15 cellular contexts compared by ENCODE assay signal in the genomic region with DNA sequence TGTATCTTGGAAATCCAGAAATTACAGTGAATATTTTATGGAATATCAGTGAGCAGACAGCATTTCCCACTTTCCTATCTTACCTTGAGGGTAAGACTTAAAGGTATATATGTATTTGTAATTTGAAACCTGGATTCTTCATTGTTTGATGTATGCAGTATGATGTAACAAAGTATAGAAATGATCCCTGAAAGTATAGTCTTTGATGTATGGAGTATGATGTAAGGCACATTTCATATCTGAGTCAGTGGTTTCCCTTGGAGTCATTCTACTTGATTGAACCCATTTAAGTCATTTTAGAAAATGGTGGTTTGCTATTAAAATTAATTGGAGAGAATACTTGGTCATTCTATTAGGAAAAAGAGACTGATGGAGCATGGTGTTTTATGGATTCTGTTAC. TPM values are rescaled to one million over a fixed set of nuclear protein-coding genes. Genes with fewer than 3 reads are reported as not detected.
DNase-seq lines count a peak whose midpoint lies in the region; ATAC-seq and TF ChIP-seq lines count a peak whose summit lies in the region.
"Had no signal": no experiment of that assay in that cellular context is flagged by ENCODE, and none has a peak within 500 bp of the region (broad histone marks: within the 10 kb centered on the region; RNA-seq: fewer than 3 reads in every experiment).

No MANE protein-coding gene starts in this region.

- H3K27ac ChIP-seq in CD8-positive, alpha-beta T cell (ENCODE audit: low read depth, low read length), result peak overlapping the region; percentile 75
- peak overlapping the region; percentile 92 for H3K27ac ChIP-seq in naive thymus-derived CD4-positive, alpha-beta T cell (ENCODE audit: low read depth, low read length)
- no peak overlapping the region for H3K27ac ChIP-seq in breast epithelium

- peaks cover 26% of the 10 kb centered on the region for H3K36me3 Mint-ChIP-seq in CD8-positive, alpha-beta T cell
- peaks cover 10% of the 10 kb centered on the region for H3K36me3 Mint-ChIP-seq in HFFc6 (ENCODE audit: low read depth)
- peaks cover 54% of the 10 kb centered on the region for H3K36me3 Mint-ChIP-seq in activated CD8-positive, alpha-beta T cell treated with anti-CD3 and anti-CD28 coated beads for 36 hours (ENCODE audit: low read depth)
- H3K36me3 Mint-ChIP-seq in naive thymus-derived CD4-positive, alpha-beta T cell, result peaks cover 0 to 39% (median 5%) of the 10 kb centered on the region in 5 donors

- H3K4me1 Mint-ChIP-seq in CD8-positive, alpha-beta T cell (ENCODE audit: low read depth), result peaks cover 82% of the 10 kb centered on the region
- peaks cover 23% of the 10 kb centered on the region for H3K4me1 Mint-ChIP-seq in HFFc6 (ENCODE audit: low read depth)
- H3K4me1 Mint-ChIP-seq in activated CD8-positive, alpha-beta T cell treated with anti-CD3 and anti-CD28 coated beads for 36 hours (ENCODE audit: low read depth), result peaks cover 83% of the 10 kb centered on the region
- H3K4me1 Mint-ChIP-seq in naive thymus-derived CD4-positive, alpha-beta T cell, result peaks cover 43 to 90% (median 81%) of the 10 kb centered on the region in 7 donors

- H3K27ac Mint-ChIP-seq in CD8-positive, alpha-beta T cell, result peak overlapping the region; percentile 97
- peak overlapping the region; percentile 30 for H3K27ac Mint-ChIP-seq in HFFc6
- peak overlapping the region; percentile 95 for H3K27ac Mint-ChIP-seq in activated CD8-positive, alpha-beta T cell treated with anti-CD3 and anti-CD28 coated beads for 36 hours
- peak overlapping the region; percentile 80 to 97 (median 93) for H3K27ac Mint-ChIP-seq in naive thymus-derived CD4-positive, alpha-beta T cell

- peaks cover 72% of the 10 kb centered on the region for H3K4me1 ChIP-seq in CD8-positive, alpha-beta T cell (ENCODE audit: insufficient read depth, low read length)
- peaks cover 74 to 81% of the 10 kb centered on the region in 2 donors for H3K4me1 ChIP-seq in naive thymus-derived CD4-positive, alpha-beta T cell (ENCODE audit: control insufficient read depth in 2 of 2, insufficient read depth in 2 of 2, low read length in 2 of 2)
- H3K4me1 ChIP-seq in breast epithelium, result no peaks in the 10 kb centered on the region

- H3K27me3 Mint-ChIP-seq in CD8-positive, alpha-beta T cell (ENCODE audit: low read depth), result no peaks in the 10 kb centered on the region
- peaks cover 2% of the 10 kb centered on the region; the same call in 1 of the 2 replicates for H3K27me3 Mint-ChIP-seq in HFFc6 (ENCODE audit: insufficient read depth)
- H3K27me3 Mint-ChIP-seq in activated CD8-positive, alpha-beta T cell treated with anti-CD3 and anti-CD28 coated beads for 36 hours, result no peaks in the 10 kb centered on the region
- H3K27me3 Mint-ChIP-seq in naive thymus-derived CD4-positive, alpha-beta T cell, result no peaks in the 10 kb centered on the region

- H3K27me3 ChIP-seq in CD8-positive, alpha-beta T cell (ENCODE audit: insufficient read depth, low read length), result no peaks in the 10 kb centered on the region
- H3K27me3 ChIP-seq in naive thymus-derived CD4-positive, alpha-beta T cell (ENCODE audit: control insufficient read depth in 2 of 2, insufficient read depth in 2 of 2, low read length in 2 of 2), result no peaks in the 10 kb centered on the region
- H3K27me3 ChIP-seq in breast epithelium, result no peaks in the 10 kb centered on the region
- H3K27me3 ChIP-seq: heart left ventricle had no signal

- POLR2A ChIA-PET in CD8-positive, alpha-beta T cell (lab: Charles Lee), result interaction anchor here (0.6 to 3.0 kb wide), 5 partner anchors 9 to 200 kb away, joined by 3 to 16 read pairs (median 5); a partner anchor contains a TSS
- POLR2A ChIA-PET in activated CD8-positive, alpha-beta T cell treated with anti-CD3 and anti-CD28 coated beads for 36 hours (lab: Charles Lee), result interaction anchor here (1.0 to 3.3 kb wide), 4 partner anchors 10 to 34 kb away, joined by 3 to 31 read pairs (median 4); a partner anchor contains a TSS
- POLR2A ChIA-PET in naive thymus-derived CD4-positive, alpha-beta T cell (lab: Charles Lee), result interaction anchor here (0.6 to 3.8 kb wide), 7 partner anchors 10 to 201 kb away, joined by 3 to 40 read pairs (median 6); a partner anchor contains a TSS

- ATAC-seq in CD8-positive, alpha-beta T cell, result no peak
- no peak for ATAC-seq in activated CD8-positive, alpha-beta T cell treated with anti-CD3 and anti-CD28 coated beads for 36 hours
- no peak for ATAC-seq in naive thymus-derived CD4-positive, alpha-beta T cell
- no peak for ATAC-seq in HG03097 (IDR thresholded peaks at IDR 0.05; ENCODE audit: low FRiP score, unreplicated experiment)
- ATAC-seq in SK-N-SH treated with all-trans-retinoic acid at 6 μM for 48 hours, result no peak
- ATAC-seq: esophagus mucosa, heart left ventricle, left cardiac atrium had no signal

- no peak for TF ChIP-seq POLR2A in breast epithelium (IDR thresholded peaks at IDR 0.05)

- DNase-seq in CD8-positive, alpha-beta T cell, result no peak
- DNase-seq in HFFc6 (no peak), breast epithelium (ENCODE audit: low spot score in 2 of 2) (no peak)
- DNase-seq in activated CD8-positive, alpha-beta T cell treated with anti-CD3 and anti-CD28 coated beads for 36 hours, result no peak
- peak in 1 of 9 donors; percentile 22 for DNase-seq in naive thymus-derived CD4-positive, alpha-beta T cell
- DNase-seq: activated gamma-delta T cell, heart left ventricle, left cardiac atrium, NCI-H1694 treated with DMSO at 0.1 percent for 48 hours, NCI-H82, substantia nigra had no signal

- H3K36me3 ChIP-seq in CD8-positive, alpha-beta T cell (ENCODE audit: insufficient read depth, low read length), result no peaks in the 10 kb centered on the region
- no peaks in the 10 kb centered on the region for H3K36me3 ChIP-seq in naive thymus-derived CD4-positive, alpha-beta T cell (ENCODE audit: control insufficient read depth in 2 of 3, insufficient read depth in 3 of 3, low read length in 3 of 3)
- no peaks in the 10 kb centered on the region for H3K36me3 ChIP-seq in breast epithelium

- CTCF ChIA-PET in CD8-positive, alpha-beta T cell (lab: Charles Lee), result interaction anchor here (1.3 to 3.1 kb wide), 4 partner anchors 9 to 178 kb away, joined by 3 to 13 read pairs (median 5); a partner anchor contains a TSS
- CTCF ChIA-PET in activated CD8-positive, alpha-beta T cell treated with anti-CD3 and anti-CD28 coated beads for 36 hours (lab: Charles Lee), result interaction anchor here (1.1 to 8.0 kb wide), 7 partner anchors 9 to 179 kb away, joined by 3 to 122 read pairs (median 6); a partner anchor contains a TSS
- CTCF ChIA-PET in naive thymus-derived CD4-positive, alpha-beta T cell (lab: Charles Lee), result interaction anchor here (0.7 to 1.5 kb wide), 3 partner anchors 175 to 207 kb away, joined by 3 to 5 read pairs (median 3); no protein-coding TSS in a partner anchor

- no peak for TF ChIP-seq CTCF in CD8-positive, alpha-beta T cell (IDR thresholded peaks at IDR 0.05)
- TF ChIP-seq CTCF in HFFc6 (IDR thresholded peaks at IDR 0.05) (no peak), breast epithelium (IDR thresholded peaks at IDR 0.05) (no peak)
- no peak for TF ChIP-seq CTCF in activated CD8-positive, alpha-beta T cell treated with anti-CD3 and anti-CD28 coated beads for 36 hours (IDR thresholded peaks at IDR 0.05)

- H3K4me3 Mint-ChIP-seq in CD8-positive, alpha-beta T cell, result no peak overlapping the region
- no peak overlapping the region for H3K4me3 Mint-ChIP-seq in HFFc6
- no peak overlapping the region for H3K4me3 Mint-ChIP-seq in activated CD8-positive, alpha-beta T cell treated with anti-CD3 and anti-CD28 coated beads for 36 hours
- peak overlapping the region in 8 of 10 donors; percentile 4 to 70 (median 42) for H3K4me3 Mint-ChIP-seq in naive thymus-derived CD4-positive, alpha-beta T cell

- H3K9me3 ChIP-seq in CD8-positive, alpha-beta T cell (ENCODE audit: low read length), result no peaks in the 10 kb centered on the region
- H3K9me3 ChIP-seq in naive thymus-derived CD4-positive, alpha-beta T cell (ENCODE audit: control insufficient read depth in 2 of 3, low read length in 3 of 3), result no peaks in the 10 kb centered on the region
- H3K9me3 ChIP-seq in breast epithelium, result no peaks in the 10 kb centered on the region
- H3K9me3 ChIP-seq: heart left ventricle had no signal

- intact Hi-C loops in CD8-positive, alpha-beta T cell (cut with DNase I, micrococcal nuclease), result loop anchor here (1.0 kb wide), 2 partner anchors 10 to 52 kb away; a partner anchor contains a TSS
- intact Hi-C loops in activated CD8-positive, alpha-beta T cell treated with anti-CD3 and anti-CD28 coated beads for 36 hours (cut with micrococcal nuclease), result no loop called here
- intact Hi-C loops in naive thymus-derived CD4-positive, alpha-beta T cell (cut with micrococcal nuclease), result loop anchor here (1.0 to 2.0 kb wide), 2 partner anchors 10 to 57 kb away; a partner anchor contains a TSS
- intact Hi-C loops in breast epithelium (cut with DNase I; ENCODE audit: low total_unique reads), result no loop called here

- H3K9me3 Mint-ChIP-seq in CD8-positive, alpha-beta T cell, result no peaks in the 10 kb centered on the region
- no peaks in the 10 kb centered on the region for H3K9me3 Mint-ChIP-seq in HFFc6
- no peaks in the 10 kb centered on the region for H3K9me3 Mint-ChIP-seq in activated CD8-positive, alpha-beta T cell treated with anti-CD3 and anti-CD28 coated beads for 36 hours
- H3K9me3 Mint-ChIP-seq in naive thymus-derived CD4-positive, alpha-beta T cell, result peaks cover 0 to 1% (median 0%) of the 10 kb centered on the region in 11 donors
- H3K9me3 Mint-ChIP-seq: neural crest cell had no signal

- H3K4me3 ChIP-seq in CD8-positive, alpha-beta T cell (ENCODE audit: low read depth, low read length), result no peak overlapping the region
- H3K4me3 ChIP-seq in naive thymus-derived CD4-positive, alpha-beta T cell (ENCODE audit: low read length), result no peak overlapping the region
- no peak overlapping the region for H3K4me3 ChIP-seq in breast epithelium

RNA-seq across cellular contexts. Expression of a gene that starts 10.1 kb away (rescaled TPM):
- total RNA-seq in CD8-positive, alpha-beta T cell, result 10 to 100 TPM; 61.0 to 71.1 TPM
- total RNA-seq in HFFc6 (2021; fragmentation: NEBNext Ultra II Directional; extraction: Animal tissue kit (Norgen Biotek cat#: 25700)), result 100 to 1,000 TPM; 108 to 127 (median 123) TPM
- 100 to 1,000 TPM; 132 to 141 TPM for total RNA-seq in activated CD8-positive, alpha-beta T cell treated with anti-CD3 and anti-CD28 coated beads for 36 hours
- 10 to 100 TPM; 47.6 to 85.5 (median 73.8) TPM for total RNA-seq in naive thymus-derived CD4-positive, alpha-beta T cell
- polyA plus RNA-seq in naive thymus-derived CD4-positive, alpha-beta T cell, result 100 to 1,000 TPM in 1 of 2 donors, 10 to 100 TPM in 1; 98.4 to 103 TPM
- 10 to 100 TPM; 36.7 to 94.9 (median 48.3) TPM for total RNA-seq in breast epithelium

RNA-seq across cellular contexts. Expression of a gene that starts 33.0 kb away (rescaled TPM):
- 10 to 100 TPM; 10.7 to 11.0 TPM for total RNA-seq in CD8-positive, alpha-beta T cell
- total RNA-seq in HFFc6 (2021; fragmentation: NEBNext Ultra II Directional; extraction: Animal tissue kit (Norgen Biotek cat#: 25700)), result under 1 TPM; 0.12 to 0.56 (median 0.38) TPM
- 1 to 10 TPM; 2.3 to 2.8 TPM for total RNA-seq in activated CD8-positive, alpha-beta T cell treated with anti-CD3 and anti-CD28 coated beads for 36 hours
- 10 to 100 TPM in 1 of 5 experiments, 1 to 10 TPM in 4; 4.0 to 12.5 (median 6.8) TPM for total RNA-seq in naive thymus-derived CD4-positive, alpha-beta T cell
- 1 to 10 TPM in 1 of 2 donors, under 1 TPM in 1; 0.74 to 1.1 TPM for polyA plus RNA-seq in naive thymus-derived CD4-positive, alpha-beta T cell
- total RNA-seq in breast epithelium, result 1 to 10 TPM in 2 of 3 donors, under 1 TPM in 1; 0.64 to 4.1 (median 2.3) TPM

RNA-seq across cellular contexts. Expression of a gene that starts 33.4 kb away (rescaled TPM):
- total RNA-seq in CD8-positive, alpha-beta T cell, result 10 to 100 TPM in 1 of 2 experiments, 1 to 10 TPM in 1; 6.7 to 10.6 TPM
- 1 to 10 TPM; 4.0 to 7.0 (median 5.0) TPM for total RNA-seq in HFFc6 (2021; fragmentation: NEBNext Ultra II Directional; extraction: Animal tissue kit (Norgen Biotek cat#: 25700))
- total RNA-seq in activated CD8-positive, alpha-beta T cell treated with anti-CD3 and anti-CD28 coated beads for 36 hours, result 1 to 10 TPM; 7.2 to 8.4 TPM
- 10 to 100 TPM in 4 of 5 experiments, 1 to 10 TPM in 1; 7.3 to 20.0 (median 13.2) TPM for total RNA-seq in naive thymus-derived CD4-positive, alpha-beta T cell
- polyA plus RNA-seq in naive thymus-derived CD4-positive, alpha-beta T cell, result 1 to 10 TPM; 7.9 to 8.5 TPM
- total RNA-seq in breast epithelium, result 10 to 100 TPM in 1 of 3 donors, 1 to 10 TPM in 2; 9.3 to 14.8 (median 9.5) TPM

Comparison
In these comparisons a context has a peak if more than half of its experiments do, and no peak if none do; other contexts are left out.
1. H3K27ac ChIP-seq: peak in CD8-positive, alpha-beta T cell (single experiment) and naive thymus-derived CD4-positive, alpha-beta T cell (single experiment); none in breast epithelium (0 of 2).
2. H3K27ac Mint-ChIP-seq: peak in every context shown above with its lines; median percentile 97 in CD8-positive, alpha-beta T cell; 95 in activated CD8-positive, alpha-beta T cell treated with anti-CD3 and anti-CD28 coated beads for 36 hours; 93 in naive thymus-derived CD4-positive, alpha-beta T cell; 30 in HFFc6.
3. H3K4me3 Mint-ChIP-seq: peak in naive thymus-derived CD4-positive, alpha-beta T cell (8 of 10); none in CD8-positive, alpha-beta T cell (single experiment), HFFc6 (single experiment) and activated CD8-positive, alpha-beta T cell treated with anti-CD3 and anti-CD28 coated beads for 36 hours (single experiment).
4. intact Hi-C loops: an anchor here in CD8-positive, alpha-beta T cell (1.0 kb wide) and naive thymus-derived CD4-positive, alpha-beta T cell (1.0 to 2.0 kb wide); none called in activated CD8-positive, alpha-beta T cell treated with anti-CD3 and anti-CD28 coated beads for 36 hours and breast epithelium.